ENCODE assay signal across 13 cellular contexts in genomic region chr5:139190125-139190524, GRCh38. TPM values are rescaled to one million over a fixed set of nuclear protein-coding genes. Genes with fewer than 3 reads are reported as not detected.
DNase-seq lines count a peak whose midpoint lies in the region; ATAC-seq and TF ChIP-seq lines count a peak whose summit lies in the region.
"Had no signal": no experiment of that assay in that cellular context is flagged by ENCODE, and none has a peak within 500 bp of the region (broad histone marks: within the 10 kb centered on the region; RNA-seq: fewer than 3 reads in every experiment).

No MANE protein-coding gene starts in this region.

- POLR2A ChIA-PET in AG04450 (lab: Yijun Ruan, JAX): no interaction called here

- TF ChIP-seq CTCF in AG04450 (IDR thresholded peaks at IDR 0.05; ENCODE audit: low read depth, low read length) (no peak), heart right ventricle (IDR thresholded peaks at IDR 0.05) (no peak), psoas muscle (IDR thresholded peaks at IDR 0.05) (no peak)

- ATAC-seq in heart right ventricle (peak in 6 of 8 donors; percentile 40 to 70 (median 61)), psoas muscle (peak in 1 of 4 donors; percentile 12), HG02840 (IDR thresholded peaks at IDR 0.05; ENCODE audit: low FRiP score, unreplicated experiment) (no peak), HG02870 (IDR thresholded peaks at IDR 0.05; ENCODE audit: unreplicated experiment) (no peak)

- H3K4me1 ChIP-seq in heart right ventricle (peaks cover 2 to 47% (median 21%) of the 10 kb centered on the region in 9 donors), psoas muscle (peaks cover 13% of the 10 kb centered on the region)
- H3K4me1 ChIP-seq: prostate gland had no signal

- no peaks in the 10 kb centered on the region for H3K9me3 ChIP-seq in AG04450 (ENCODE audit: control insufficient read depth, insufficient read depth, low read length)
- no peaks in the 10 kb centered on the region for H3K9me3 ChIP-seq in heart right ventricle
- H3K9me3 ChIP-seq in psoas muscle: no peaks in the 10 kb centered on the region
- H3K9me3 ChIP-seq: prostate gland had no signal

- CTCF ChIA-PET in AG04450 (lab: Charles Lee): interaction anchor here (0.7 kb wide), 1 partner anchor 24 kb away, joined by 3 read pairs; no protein-coding TSS in a partner anchor

- intact Hi-C loops in heart right ventricle (cut with DNase I) (no loop called here), psoas muscle (cut with DNase I) (loop anchor here in 1 of 2 donors (10.0 kb wide), 1 partner anchor 55 kb away; no protein-coding TSS in a partner anchor)

- H3K4me3 ChIP-seq in AG04450 (ENCODE audit: low read depth, low read length): no peak overlapping the region
- H3K4me3 ChIP-seq in heart right ventricle: no peak overlapping the region
- no peak overlapping the region for H3K4me3 ChIP-seq in psoas muscle
- H3K4me3 ChIP-seq: prostate gland had no signal

- WGBS in heart right ventricle, 2 donors: 40 to 56% methylated on average over 3 of the region's 3 CpGs
- 28 to 57% (median 38%) methylated on average over 3 of the region's 3 CpGs for WGBS in psoas muscle, 3 donors

- H3K36me3 ChIP-seq in heart right ventricle (peaks cover 0 to 8% (median 0%) of the 10 kb centered on the region in 9 donors), psoas muscle (ENCODE audit: insufficient read depth in 1 of 2, low read depth in 1 of 2) (peaks cover 0 to 11% of the 10 kb centered on the region in 2 donors)
- H3K36me3 ChIP-seq: prostate gland had no signal

- H3K27me3 ChIP-seq in AG04450 (ENCODE audit: control insufficient read depth, insufficient read depth, low read length): no peaks in the 10 kb centered on the region
- no peaks in the 10 kb centered on the region for H3K27me3 ChIP-seq in heart right ventricle
- no peaks in the 10 kb centered on the region for H3K27me3 ChIP-seq in psoas muscle (ENCODE audit: insufficient read depth in 3 of 3, low read length in 2 of 3)

- peak; percentile 81 for DNase-seq in AG04450 (ENCODE audit: low read depth, low spot score)
- DNase-seq in astrocyte of the hippocampus (ENCODE audit: low read depth, low spot score): peak; percentile 31
- no peak for DNase-seq in heart right ventricle
- no peak for DNase-seq in psoas muscle
- no peak for DNase-seq in midbrain (lab: John Stamatoyannopoulos, UW)
- no peak for DNase-seq in Ammon's horn (ENCODE audit: low spot score)
- DNase-seq: activated CD4-positive, alpha-beta T cell treated with anti-CD3 and anti-CD28 coated beads, Interleukin-2, amount 10 ng/mL, durations not matched to agents 7 days and 5 days; anterior cingulate cortex; DMS79; NCI-H1930 had no signal

- H3K27ac ChIP-seq in AG04450 (ENCODE audit: low read depth, low read length) (peak overlapping the region; percentile 92), heart right ventricle (peak overlapping the region in 3 of 10 donors; percentile 25 to 54 (median 38)), psoas muscle (peak overlapping the region; percentile 10)
- H3K27ac ChIP-seq: prostate gland had no signal

RNA-seq across cellular contexts. Expression of gene SIL1, which starts 8.0 kb away (rescaled TPM):
- polyA plus RNA-seq in AG04450 (2011; rRNA removed) (57.9 and 64.6 TPM in 2 replicates), heart right ventricle (10 to 100 TPM; 74.3 to 94.7 TPM), psoas muscle (10 to 100 TPM; 27.1 to 50.3 (median 47.8) TPM)
- polyA minus RNA-seq in AG04450 (2011; rRNA and poly(A)+ RNA removed): 30.3 and 30.8 TPM in 2 replicates
- total RNA-seq in heart right ventricle (10 to 100 TPM; 26.7 to 68.1 (median 43.4) TPM), psoas muscle (10 to 100 TPM; 37.3 to 52.9 (median 39.4) TPM)

Comparison
In these comparisons a context has a peak if more than half of its experiments do, and no peak if none do; other contexts are left out.
1. DNase-seq: peak in AG04450 (single experiment) and astrocyte of the hippocampus (single experiment); none in heart right ventricle (0 of 2), psoas muscle (0 of 2), midbrain (single experiment) and Ammon's horn (single experiment).
2. ATAC-seq: peak in heart right ventricle (6 of 8); none in HG02840 (single experiment) and HG02870 (single experiment).